Comparison of ENCODE assay signal across 1 cellular context in genomic region chr6:31470801-31471200, GRCh38.
TF ChIP-seq lines count a peak whose summit lies in the region.

No MANE protein-coding gene starts in this region.

TF ChIP-seq in SK-N-SH, 30 proteins besides CTCF, POLR2A, EP300 and RAD21:
- TF ChIP-seq MEF2A (IDR thresholded peaks at IDR 0.05; ENCODE audit: borderline replicate concordance, low read depth) (no peak), GABPA (IDR thresholded peaks at IDR 0.05; ENCODE audit: low read depth) (no peak), CHD2 (IDR thresholded peaks at IDR 0.05; ENCODE audit: low read length, partially characterized antibody) (no peak), TCF12 (IDR thresholded peaks at IDR 0.05) (no peak), SMC3 (IDR thresholded peaks at IDR 0.05; ENCODE audit: low read depth, low read length) (no peak), GATA2 (CRISPR knock-in tag; IDR thresholded peaks at IDR 0.05) (no peak), FOSL2 (IDR thresholded peaks at IDR 0.05; ENCODE audit: borderline replicate concordance, low read depth) (no peak), JUND (IDR thresholded peaks at IDR 0.05) (no peak), SIN3A (IDR thresholded peaks at IDR 0.05; ENCODE audit: borderline replicate concordance, low read depth, low read length) (no peak)
- TF ChIP-seq, protein P1, sequence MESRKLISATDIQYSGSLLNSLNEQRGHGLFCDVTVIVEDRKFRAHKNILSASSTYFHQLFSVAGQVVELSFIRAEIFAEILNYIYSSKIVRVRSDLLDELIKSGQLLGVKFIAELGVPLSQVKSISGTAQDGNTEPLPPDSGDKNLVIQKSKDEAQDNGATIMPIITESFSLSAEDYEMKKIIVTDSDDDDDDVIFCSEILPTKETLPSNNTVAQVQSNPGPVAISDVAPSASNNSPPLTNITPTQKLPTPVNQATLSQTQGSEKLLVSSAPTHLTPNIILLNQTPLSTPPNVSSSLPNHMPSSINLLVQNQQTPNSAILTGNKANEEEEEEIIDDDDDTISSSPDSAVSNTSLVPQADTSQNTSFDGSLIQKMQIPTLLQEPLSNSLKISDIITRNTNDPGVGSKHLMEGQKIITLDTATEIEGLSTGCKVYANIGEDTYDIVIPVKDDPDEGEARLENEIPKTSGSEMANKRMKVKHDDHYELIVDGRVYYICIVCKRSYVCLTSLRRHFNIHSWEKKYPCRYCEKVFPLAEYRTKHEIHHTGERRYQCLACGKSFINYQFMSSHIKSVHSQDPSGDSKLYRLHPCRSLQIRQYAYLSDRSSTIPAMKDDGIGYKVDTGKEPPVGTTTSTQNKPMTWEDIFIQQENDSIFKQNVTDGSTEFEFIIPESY (IDR thresholded peaks at IDR 0.05; ENCODE audit: borderline replicate concordance, low read depth) = no peak
- TF ChIP-seq, protein P2, sequence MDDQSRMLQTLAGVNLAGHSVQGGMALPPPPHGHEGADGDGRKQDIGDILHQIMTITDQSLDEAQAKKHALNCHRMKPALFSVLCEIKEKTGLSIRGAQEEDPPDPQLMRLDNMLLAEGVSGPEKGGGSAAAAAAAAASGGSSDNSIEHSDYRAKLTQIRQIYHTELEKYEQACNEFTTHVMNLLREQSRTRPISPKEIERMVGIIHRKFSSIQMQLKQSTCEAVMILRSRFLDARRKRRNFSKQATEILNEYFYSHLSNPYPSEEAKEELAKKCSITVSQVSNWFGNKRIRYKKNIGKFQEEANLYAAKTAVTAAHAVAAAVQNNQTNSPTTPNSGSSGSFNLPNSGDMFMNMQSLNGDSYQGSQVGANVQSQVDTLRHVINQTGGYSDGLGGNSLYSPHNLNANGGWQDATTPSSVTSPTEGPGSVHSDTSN (IDR thresholded peaks at IDR 0.05) = no peak
- TF ChIP-seq, protein P3, sequence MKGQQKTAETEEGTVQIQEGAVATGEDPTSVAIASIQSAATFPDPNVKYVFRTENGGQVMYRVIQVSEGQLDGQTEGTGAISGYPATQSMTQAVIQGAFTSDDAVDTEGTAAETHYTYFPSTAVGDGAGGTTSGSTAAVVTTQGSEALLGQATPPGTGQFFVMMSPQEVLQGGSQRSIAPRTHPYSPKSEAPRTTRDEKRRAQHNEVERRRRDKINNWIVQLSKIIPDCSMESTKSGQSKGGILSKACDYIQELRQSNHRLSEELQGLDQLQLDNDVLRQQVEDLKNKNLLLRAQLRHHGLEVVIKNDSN (IDR thresholded peaks at IDR 0.05; ENCODE audit: borderline replicate concordance, low read depth) = no peak
